8 cellular contexts compared by ENCODE assay signal in genomic region chr1:44835738-44836675, GRCh38. TPM values are rescaled to one million over a fixed set of nuclear protein-coding genes. Genes with fewer than 3 reads are reported as not detected.
A peak's percentile ranks its signal among the peaks of the same experiment; 100 is the strongest.
DNase-seq lines count a peak whose midpoint lies in the region; ATAC-seq, FAIRE-seq and TF ChIP-seq lines count a peak whose summit lies in the region.

No MANE protein-coding gene starts in this region.

- no peaks in the 10 kb centered on the region for H3K9me3 Mint-ChIP-seq in CD14-positive monocyte
- H3K9me3 Mint-ChIP-seq in osteocyte (ENCODE audit: unreplicated experiment), result no peaks in the 10 kb centered on the region

- H3K79me2 ChIP-seq in MM.1S (ENCODE audit: low read length), result no peaks in the 10 kb centered on the region

- no peak overlapping the region for H3K4me3 ChIP-seq in MM.1S (ENCODE audit: low read length)
- no peak overlapping the region for H3K4me3 ChIP-seq in tibial artery

- H3K4me1 Mint-ChIP-seq in CD14-positive monocyte (peaks cover 35% of the 10 kb centered on the region), osteocyte (ENCODE audit: unreplicated experiment) (peaks cover 12% of the 10 kb centered on the region)

- H3K27ac ChIP-seq in MM.1S (ENCODE audit: low read length) (no peak overlapping the region), tibial artery (no peak overlapping the region)

- peaks cover 0 to 3% of the 10 kb centered on the region in 2 donors for H3K36me3 Mint-ChIP-seq in CD14-positive monocyte
- H3K36me3 Mint-ChIP-seq in osteocyte (ENCODE audit: unreplicated experiment), result peaks cover under 1% of the 10 kb centered on the region

- H3K27ac Mint-ChIP-seq in CD14-positive monocyte (peak overlapping the region in 1 of 7 donors; percentile 68), osteocyte (ENCODE audit: unreplicated experiment) (no peak overlapping the region)

- DNase-seq in CD14-positive monocyte (ENCODE audit: low spot score), result peak; percentile 86
- peak; percentile 74 for DNase-seq in MM.1S
- peak; percentile 50 to 74 for DNase-seq in SHP77 (lab: John Stamatoyannopoulos, UW)
- peak; percentile 67 for DNase-seq in activated T-helper 9 cell treated with anti-CD3 and anti-CD28 coated beads, Interleukin-2, amount 50 U/mL, for 16 hours (ENCODE audit: low read depth)
- DNase-seq in frontal cortex (ENCODE audit: low spot score in 2 of 2), result peak; percentile 60 to 76
- DNase-seq in osteocyte (ENCODE audit: extremely low spot score, unreplicated experiment), result peak; percentile 93
- DNase-seq in tibial artery, result peak; percentile 84 to 90

- peak overlapping the region; percentile 58; the same call in 1 of the 2 replicates for H3K4me2 ChIP-seq in MM.1S (ENCODE audit: low read depth, low read length)

- no peaks in the 10 kb centered on the region for H3F3A ChIP-seq in MM.1S (ENCODE audit: insufficient read depth, low read length)

- peak overlapping the region; percentile 78 for H2AFZ ChIP-seq in MM.1S (ENCODE audit: low read length)

- TF ChIP-seq CTCF in CD14-positive monocyte (IDR thresholded peaks at IDR 0.05) (peak; percentile 86), MM.1S (IDR thresholded peaks at IDR 0.05; ENCODE audit: low read length) (peak; percentile 90), osteocyte (IDR thresholded peaks at IDR 0.05) (peak; percentile 92), tibial artery (IDR thresholded peaks at IDR 0.05) (peak; percentile 74 to 82)

- no peaks in the 10 kb centered on the region for H3K9me2 ChIP-seq in MM.1S (replicated peaks; ENCODE audit: insufficient read depth, low read length)

- no peaks in the 10 kb centered on the region for H3K9me3 ChIP-seq in MM.1S (replicated peaks; ENCODE audit: insufficient read depth, low read length)
- no peaks in the 10 kb centered on the region for H3K9me3 ChIP-seq in tibial artery

- FAIRE-seq in frontal cortex (lab: Jason Lieb, UNC), result no peak

- H3K4me1 ChIP-seq in MM.1S (ENCODE audit: low read length), result no peaks in the 10 kb centered on the region
- peaks cover 0 to 6% (median 0%) of the 10 kb centered on the region in 4 donors for H3K4me1 ChIP-seq in tibial artery

- H3K4me3 Mint-ChIP-seq in CD14-positive monocyte (peak overlapping the region; percentile 49 to 81), osteocyte (ENCODE audit: unreplicated experiment) (no peak overlapping the region)

- intact Hi-C loops in CD14-positive monocyte (cut with micrococcal nuclease) (no loop called here), tibial artery (cut with DNase I; ENCODE audit: low total_unique reads) (loop anchor here (5.0 kb wide), 1 partner anchor 176 kb away; the partner anchor contains the start of genes HECTD3 and UROD)

- H3K27me3 ChIP-seq in MM.1S (replicated peaks; ENCODE audit: insufficient read depth, low read length) (no peaks in the 10 kb centered on the region), tibial artery (no peaks in the 10 kb centered on the region)

- ATAC-seq in GM19467 (IDR thresholded peaks at IDR 0.05; ENCODE audit: unreplicated experiment), result peak; percentile 69

- H4K20me1 ChIP-seq in MM.1S (ENCODE audit: insufficient read depth, low read length), result no peaks in the 10 kb centered on the region

- H3K9ac ChIP-seq in MM.1S (ENCODE audit: low read length), result peak overlapping the region; percentile 7; the same call in 1 of the 2 replicates

- peaks cover 1 to 6% (median 5%) of the 10 kb centered on the region in 3 donors for H3K27me3 Mint-ChIP-seq in CD14-positive monocyte (ENCODE audit: low read depth in 3 of 3)
- H3K27me3 Mint-ChIP-seq in osteocyte (ENCODE audit: unreplicated experiment), result no peaks in the 10 kb centered on the region

- H3K36me3 ChIP-seq in MM.1S (replicated peaks; ENCODE audit: insufficient read depth, low read length) (no peaks in the 10 kb centered on the region), tibial artery (no peaks in the 10 kb centered on the region)

RNA-seq across cellular contexts. Expression of gene PTCH2, which starts 7.0 kb away (rescaled TPM):
- under 1 TPM; 0.18 to 0.22 TPM for polyA plus RNA-seq in CD14-positive monocyte
- total RNA-seq in frontal cortex, result 0.82 TPM
- total RNA-seq in osteocyte, result 1.4 TPM in 2 replicates

RNA-seq across cellular contexts. Expression of gene BTBD19, which starts 27.7 kb away (rescaled TPM):
- under 1 TPM; 0.10 to 0.73 TPM for polyA plus RNA-seq in CD14-positive monocyte
- total RNA-seq in frontal cortex, result under 0.01 TPM
- total RNA-seq in osteocyte, result 39.1 and 51.2 TPM in 2 replicates

RNA-seq across cellular contexts. Expression of gene DYNLT4, which starts 28.9 kb away (rescaled TPM):
- 1 to 10 TPM; 2.2 to 2.8 TPM for polyA plus RNA-seq in CD14-positive monocyte
- total RNA-seq in frontal cortex (not detected), osteocyte (0.48 TPM in 1 of 2 replicates, not detected in the other)

RNA-seq across cellular contexts. Expression of gene PLK3, which starts 35.8 kb away (rescaled TPM):
- polyA plus RNA-seq in CD14-positive monocyte, result 10 to 100 TPM; 15.8 to 28.1 TPM
- total RNA-seq in frontal cortex (10.2 TPM), osteocyte (43.8 and 57.1 TPM in 2 replicates)

RNA-seq across cellular contexts. Expression of gene BEST4, which starts 48.0 kb away (rescaled TPM):
- polyA plus RNA-seq in CD14-positive monocyte, result not detected
- total RNA-seq in frontal cortex (0.41 TPM), osteocyte (0.18 and 0.48 TPM in 2 replicates)

Comparison
In these comparisons a context has a peak if more than half of its experiments do, and no peak if none do; other contexts are left out.
1. RNA of gene BTBD19, which starts 27.7 kb away (total RNA-seq): 39.1 to 51.2 TPM in osteocyte; under 0.01 TPM in frontal cortex (single experiment); every median in the first group is over 10 times any median in the second.
2. Peak in every context shown above with its lines, with median percentiles within 50 percentile points of each other: DNase-seq and CTCF ChIP-seq.